ENCODE assay signal across 8 cellular contexts in the genomic region with DNA sequence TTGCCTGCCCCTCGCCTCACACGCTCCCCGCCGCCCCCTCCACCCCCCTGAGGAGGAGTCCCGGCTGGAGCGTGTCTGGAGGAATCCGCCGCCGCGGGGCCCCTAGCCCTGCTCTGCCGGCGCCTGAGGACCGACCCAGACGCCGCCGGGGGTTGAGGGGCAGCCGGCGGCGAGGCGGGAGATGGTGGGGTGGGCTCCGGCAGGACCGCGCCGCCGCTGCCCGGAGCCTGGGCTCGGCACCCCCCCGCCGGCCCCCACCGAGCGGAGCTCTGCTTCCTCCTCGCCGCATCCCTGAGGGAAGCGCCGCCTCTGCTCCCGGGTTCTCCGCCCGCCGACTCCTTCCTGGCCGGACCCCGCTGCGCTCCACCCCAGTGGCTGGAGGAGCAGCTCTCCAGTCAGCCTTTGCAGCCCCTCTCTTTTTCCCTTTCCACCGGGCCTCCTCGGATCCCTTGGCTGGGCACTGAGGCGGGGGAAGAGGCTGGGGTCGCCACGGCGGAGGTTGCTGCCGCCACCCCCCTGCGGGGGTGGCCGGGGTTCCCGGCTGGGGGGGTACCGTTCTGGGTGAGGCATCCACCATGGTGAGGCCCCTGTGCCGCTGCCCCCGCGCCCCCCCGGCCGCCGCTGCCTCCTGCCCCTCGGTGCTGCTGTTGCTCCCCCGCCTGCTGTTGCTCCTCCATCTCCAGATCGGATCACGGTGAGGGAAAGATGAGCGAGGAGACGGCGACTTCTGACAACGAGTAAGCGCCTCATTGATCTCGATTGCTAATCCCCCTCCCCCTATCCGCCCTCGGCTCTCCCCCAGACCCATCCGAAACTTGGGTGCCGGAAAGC. TPM values are rescaled to one million over a fixed set of nuclear protein-coding genes. Genes with fewer than 3 reads are reported as not detected.
A peak's percentile ranks its signal among the peaks of the same experiment; 100 is the strongest.
DNase-seq lines count a peak whose midpoint lies in the region; ATAC-seq and TF ChIP-seq lines count a peak whose summit lies in the region.

TSS of gene SPRED1 (plus strand) at position 356 of the 831 bp plus-strand sequence. CDS start at position 706, 350 bp downstream.

- peak within 1 kb of the TSS; percentile 58 for H3K27ac Mint-ChIP-seq in activated CD8-positive, alpha-beta T cell treated with anti-CD3 and anti-CD28 coated beads for 36 hours

- POLR2A ChIA-PET in activated CD8-positive, alpha-beta T cell treated with anti-CD3 and anti-CD28 coated beads for 36 hours (lab: Charles Lee): interaction anchor here (1.6 kb wide), 1 partner anchor 55 kb away, joined by 3 read pairs; no protein-coding TSS in a partner anchor

- H3K27ac ChIP-seq in KOPT-K1 (ENCODE audit: low read depth, low read length, poor library complexity, severe bottlenecking) (peak within 1 kb of the TSS; percentile 67), mesodermal cell (ENCODE audit: low read depth, low read length, severe bottlenecking) (peak within 1 kb of the TSS; percentile 98)

- CTCF ChIA-PET in activated CD8-positive, alpha-beta T cell treated with anti-CD3 and anti-CD28 coated beads for 36 hours (lab: Charles Lee): interaction anchor here (0.9 to 1.7 kb wide), 6 partner anchors 12 to 437 kb away, joined by 3 to 7 read pairs (median 4); no protein-coding TSS in a partner anchor

- peaks cover 23% of the 10 kb centered on the region for H3K4me1 Mint-ChIP-seq in activated CD8-positive, alpha-beta T cell treated with anti-CD3 and anti-CD28 coated beads for 36 hours (ENCODE audit: low read depth)

- H3K4me3 Mint-ChIP-seq in activated CD8-positive, alpha-beta T cell treated with anti-CD3 and anti-CD28 coated beads for 36 hours: peak within 1 kb of the TSS; percentile 80

- intact Hi-C loops in activated CD8-positive, alpha-beta T cell treated with anti-CD3 and anti-CD28 coated beads for 36 hours (cut with micrococcal nuclease): loop anchor here (10.0 kb wide), 2 partner anchors 62 to 188 kb away; no protein-coding TSS in a partner anchor

- 0% methylated on average over 44 to 46 of the region's 73 CpGs for WGBS in mesodermal cell (ENCODE audit: insufficient coverage in 2 of 2), 2 experiments

- ATAC-seq in GM21717 (IDR thresholded peaks at IDR 0.05; ENCODE audit: unreplicated experiment) (peak; percentile 18), GM18520 (IDR thresholded peaks at IDR 0.05; ENCODE audit: unreplicated experiment) (no peak)
- ATAC-seq in activated CD8-positive, alpha-beta T cell treated with anti-CD3 and anti-CD28 coated beads for 36 hours: peak; percentile 21
- peak; percentile 3 for ATAC-seq in stimulated activated naive CD8-positive, alpha-beta T cell treated with anti-CD3 and anti-CD28 coated beads, Interleukin-15, Interleukin-2, amounts not matched to agents 100 U/mL and 50 U/mL, for 24 hours

- peak; percentile 19 for DNase-seq in ELF-1 (ENCODE audit: low read depth, low spot score)
- DNase-seq in activated CD8-positive, alpha-beta T cell treated with anti-CD3 and anti-CD28 coated beads for 36 hours: peak; percentile 44
- peak; percentile 60 for DNase-seq in epithelial cell of esophagus (ENCODE audit: low read depth)
- peak; percentile 35 for DNase-seq in stimulated activated naive CD8-positive, alpha-beta T cell treated with anti-CD3 and anti-CD28 coated beads, Interleukin-15, Interleukin-2, amounts not matched to agents 100 U/mL and 50 U/mL, for 24 hours

- H3K36me3 ChIP-seq in KOPT-K1 (ENCODE audit: insufficient read depth, low read length) (no peaks in the 10 kb centered on the region), mesodermal cell (ENCODE audit: control insufficient read depth, insufficient read depth, low read length) (no peaks in the 10 kb centered on the region)

- no peak for TF ChIP-seq CTCF in activated CD8-positive, alpha-beta T cell treated with anti-CD3 and anti-CD28 coated beads for 36 hours (IDR thresholded peaks at IDR 0.05)
- TF ChIP-seq CTCF in epithelial cell of esophagus (IDR thresholded peaks at IDR 0.05; ENCODE audit: insufficient read depth, low read depth, low read length, missing control alignments): no peak

- peak within 1 kb of the TSS; percentile 70 for H3K4me3 ChIP-seq in epithelial cell of esophagus (ENCODE audit: low read length)
- H3K4me3 ChIP-seq in mesodermal cell (ENCODE audit: extremely low read depth, insufficient read depth, low read length, poor library complexity, severe bottlenecking): peak within 1 kb of the TSS; percentile 93

- peaks cover 33% of the 10 kb centered on the region for H3K27me3 Mint-ChIP-seq in activated CD8-positive, alpha-beta T cell treated with anti-CD3 and anti-CD28 coated beads for 36 hours

- no peaks in the 10 kb centered on the region for H3K36me3 Mint-ChIP-seq in activated CD8-positive, alpha-beta T cell treated with anti-CD3 and anti-CD28 coated beads for 36 hours (ENCODE audit: low read depth)

- peaks cover 5% of the 10 kb centered on the region for H3K4me1 ChIP-seq in mesodermal cell (ENCODE audit: control insufficient read depth, insufficient read depth, low read length, poor library complexity, severe bottlenecking)

- no peaks in the 10 kb centered on the region for H3K9me3 Mint-ChIP-seq in activated CD8-positive, alpha-beta T cell treated with anti-CD3 and anti-CD28 coated beads for 36 hours

- H3K9me3 ChIP-seq in KOPT-K1 (ENCODE audit: insufficient read depth, low read length, poor library complexity, severe bottlenecking) (no peaks in the 10 kb centered on the region), mesodermal cell (ENCODE audit: control insufficient read depth, low read length) (no peaks in the 10 kb centered on the region)

RNA-seq across cellular contexts. Expression of gene SPRED1, which starts in this region (rescaled TPM):
- under 1 TPM; 0.77 to 0.96 TPM for total RNA-seq in activated CD8-positive, alpha-beta T cell treated with anti-CD3 and anti-CD28 coated beads for 36 hours
- 39.5 TPM for polyA plus RNA-seq in mesodermal cell (2013, experiment 1 of 2)
- polyA plus RNA-seq in mesodermal cell (2013, experiment 2 of 2): 37.9 TPM

Comparison
In these comparisons a context has a peak if more than half of its experiments do, and no peak if none do; other contexts are left out.
1. Peak in DNase-seq and ATAC-seq in activated CD8-positive, alpha-beta T cell treated with anti-CD3 and anti-CD28 coated beads for 36 hours; RNA of the gene not detected or under 1 TPM.